In genomic region chr4:6767725-6768538, GRCh38 we compare ENCODE assay signal across 1 cellular context.
TF ChIP-seq lines count a peak whose summit lies in the region.

No MANE protein-coding gene starts in this region.

TF ChIP-seq in HEK293, 187 proteins besides CTCF, POLR2A, EP300 and RAD21 (continued from another document):
- TF ChIP-seq ZBTB48 (tag by site-specific recombination; IDR thresholded peaks at IDR 0.05) (no peak), ZFHX2 (tag by site-specific recombination; conservative IDR thresholded peaks at IDR 0.05) (0 out of 2 replicates have a peak, but pooled peaks have one; percentile 6)
